Comparison of ENCODE assay signal across 1 cellular context in genomic region chr16:2905988-2906387, GRCh38.
TF ChIP-seq lines count a peak whose summit lies in the region.

No MANE protein-coding gene starts in this region.

TF ChIP-seq in H1, 55 proteins besides CTCF, POLR2A, EP300 and RAD21:
- TF ChIP-seq CREB1 (IDR thresholded peaks at IDR 0.05) = 0 out of 2 replicates have a peak, but pooled peaks have one; percentile 4
- TF ChIP-seq SP1 (IDR thresholded peaks at IDR 0.05; ENCODE audit: low read depth, low read length) = peak; percentile 86; the same call in 1 of the 2 replicates
- TF ChIP-seq E2F6 (IDR thresholded peaks at IDR 0.05) = peak; percentile 39; the same call in 1 of the 2 replicates
- no peak for TF ChIP-seq NRF1 (IDR thresholded peaks at IDR 0.05; ENCODE audit: low read depth, low read length)
- peak; percentile 66; the same call in 1 of the 2 replicates for TF ChIP-seq MAX (IDR thresholded peaks at IDR 0.05)
